In genomic region chr4:7813674-7814073, GRCh38 we compare ENCODE assay signal across 14 cellular contexts.
DNase-seq lines count a peak whose midpoint lies in the region; ATAC-seq and TF ChIP-seq lines count a peak whose summit lies in the region.
"Had no signal": no experiment of that assay in that cellular context is flagged by ENCODE, and none has a peak within 500 bp of the region (broad histone marks: within the 10 kb centered on the region; RNA-seq: fewer than 3 reads in every experiment).

No MANE protein-coding gene starts in this region.

- H3K4me2 ChIP-seq in osteoblast (ENCODE audit: insufficient read depth, low read length): no peak overlapping the region

- peaks cover 12% of the 10 kb centered on the region for H4K20me1 ChIP-seq in osteoblast (ENCODE audit: insufficient read depth, low read length)

- peak; percentile 28 for DNase-seq in Daoy (ENCODE audit: low read depth)
- no peak for DNase-seq in RWPE2 (ENCODE audit: low spot score)
- peak; percentile 66 for DNase-seq in fibroblast of mammary gland (ENCODE audit: low read depth)
- no peak for DNase-seq in osteoblast (ENCODE audit: insufficient read length, low spot score, missing footprints)
- DNase-seq in globus pallidus (ENCODE audit: low spot score): no peak
- DNase-seq in heart right ventricle: no peak
- no peak for DNase-seq in caudate nucleus (lab: John Stamatoyannopoulos, UW)
- DNase-seq: activated CD8-positive, alpha-beta memory T cell treated with anti-CD3 and anti-CD28 coated beads for 24 hours; amygdala; KBM-7; NCI-H1930 had no signal

- H3K9me3 ChIP-seq in RWPE2 (ENCODE audit: severe bottlenecking): peaks cover 1% of the 10 kb centered on the region
- H3K9me3 ChIP-seq in osteoblast (ENCODE audit: low read depth, low read length): peaks cover under 1% of the 10 kb centered on the region
- H3K9me3 ChIP-seq in heart right ventricle: no peaks in the 10 kb centered on the region
- H3K9me3 ChIP-seq: HAP-1 had no signal

- no peaks in the 10 kb centered on the region for H3K27me3 ChIP-seq in RWPE2 (ENCODE audit: insufficient read depth, poor library complexity, severe bottlenecking)
- H3K27me3 ChIP-seq in osteoblast (ENCODE audit: insufficient read depth, low read length): no peaks in the 10 kb centered on the region
- H3K27me3 ChIP-seq in heart right ventricle: no peaks in the 10 kb centered on the region

- H3K4me3 ChIP-seq in RWPE2 (ENCODE audit: severe bottlenecking) (no peak overlapping the region), fibroblast of mammary gland (ENCODE audit: control insufficient read depth, low read depth, low read length) (no peak overlapping the region), osteoblast (ENCODE audit: insufficient read depth, low read length) (no peak overlapping the region), heart right ventricle (no peak overlapping the region)
- H3K4me3 ChIP-seq: HAP-1 had no signal

- H3K27ac ChIP-seq in RWPE2 (ENCODE audit: poor library complexity, severe bottlenecking) (peak overlapping the region; percentile 53), osteoblast (ENCODE audit: low read depth, low read length) (peak overlapping the region; percentile 85), heart right ventricle (peak overlapping the region in 3 of 10 donors; percentile 70 to 83 (median 81)), caudate nucleus (ENCODE audit: low read depth, low read length) (no peak overlapping the region)

- H3K36me3 ChIP-seq in RWPE2 (ENCODE audit: low read depth): peaks cover 81% of the 10 kb centered on the region
- peaks cover 97% of the 10 kb centered on the region for H3K36me3 ChIP-seq in osteoblast (ENCODE audit: insufficient read depth, low read length)
- peaks cover 0 to 62% (median 14%) of the 10 kb centered on the region in 9 donors for H3K36me3 ChIP-seq in heart right ventricle

- ATAC-seq in RWPE2 (ENCODE audit: low read depth): peak; percentile 70
- no peak for ATAC-seq in GM21825 (IDR thresholded peaks at IDR 0.05; ENCODE audit: unreplicated experiment)
- no peak for ATAC-seq in heart right ventricle
- ATAC-seq: natural killer cell treated with Interleukin-12 subunit alpha and Interleukin-12 subunit beta and Interleukin-15 and Interleukin-18, amount 100 ng/mL, for 72 hours had no signal

- H3K79me2 ChIP-seq in osteoblast (ENCODE audit: insufficient read depth, low read length): peaks cover 90% of the 10 kb centered on the region

- H3K4me1 ChIP-seq in RWPE2 (ENCODE audit: insufficient read depth, poor library complexity, severe bottlenecking) (peaks cover 29% of the 10 kb centered on the region), osteoblast (ENCODE audit: insufficient read depth, low read length) (peaks cover 50% of the 10 kb centered on the region), heart right ventricle (peaks cover 0 to 43% (median 14%) of the 10 kb centered on the region in 9 donors)
- H3K4me1 ChIP-seq: HAP-1 had no signal

- TF ChIP-seq CTCF in RWPE2 (IDR thresholded peaks at IDR 0.05; ENCODE audit: poor library complexity, severe bottlenecking) (no peak), fibroblast of mammary gland (conservative IDR thresholded peaks at IDR 0.05; ENCODE audit: control insufficient read depth, insufficient read depth, low read depth, low read length) (no peak), osteoblast (IDR thresholded peaks at IDR 0.05; ENCODE audit: extremely low read depth, low read depth, low read length) (no peak), heart right ventricle (IDR thresholded peaks at IDR 0.05) (no peak)

- intact Hi-C loops in heart right ventricle (cut with DNase I): loop anchor here in 2 of 10 donors (10.0 kb wide), 2 partner anchors 101 to 381 kb away; partner anchors contain the start of gene SH3TC1 (in 1 of the 2)

- WGBS in heart right ventricle, 2 donors: 83 to 89% methylated on average over 3 of the region's 3 CpGs

- H2AFZ ChIP-seq in osteoblast (ENCODE audit: low read length): no peak overlapping the region

Comparison
In these comparisons a context has a peak if more than half of its experiments do, and no peak if none do; other contexts are left out.
1. DNase-seq: peak in Daoy (single experiment) and fibroblast of mammary gland (single experiment); none in RWPE2 (single experiment), osteoblast (single experiment), globus pallidus (single experiment), heart right ventricle (0 of 2) and caudate nucleus (0 of 61).